Comparison of ENCODE assay signal across 16 cellular contexts in the genomic region with DNA sequence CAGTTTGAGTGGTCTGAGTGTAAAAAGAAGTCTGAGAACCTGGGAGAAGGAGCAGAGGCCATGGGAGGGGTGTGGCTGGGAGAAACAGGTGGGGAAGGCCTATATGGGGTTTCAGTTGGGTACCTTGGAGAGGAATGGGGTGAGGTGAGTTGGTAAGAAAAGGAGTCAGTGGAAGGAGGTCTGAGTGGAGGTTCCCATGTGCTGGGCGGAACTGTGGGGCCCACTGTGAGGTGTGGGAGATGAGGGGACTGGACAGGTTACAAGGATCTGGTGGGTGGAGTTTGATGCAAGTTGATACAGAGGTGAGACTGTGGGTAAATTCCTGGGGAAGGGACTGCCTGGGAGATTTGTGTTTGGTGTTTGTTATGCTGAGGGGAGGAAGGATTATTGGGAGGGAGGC. TPM values are rescaled to one million over a fixed set of nuclear protein-coding genes. Genes with fewer than 3 reads are reported as not detected.
DNase-seq lines count a peak whose midpoint lies in the region; ATAC-seq, FAIRE-seq and TF ChIP-seq lines count a peak whose summit lies in the region.
"Had no signal": no experiment of that assay in that cellular context is flagged by ENCODE, and none has a peak within 500 bp of the region (broad histone marks: within the 10 kb centered on the region; RNA-seq: fewer than 3 reads in every experiment).

No MANE protein-coding gene starts in this region.

- CTCF ChIA-PET in HepG2 (lab: Yijun Ruan, JAX; ENCODE audit: low intra/inter-chr PET ratio, low total read pairs), result no interaction called here
- CTCF ChIA-PET in activated CD4-positive, alpha-beta memory T cell treated with anti-CD3 and anti-CD28 coated beads, Interleukin-2, amount 10 ng/mL, durations not matched to agents 7 days and 5 days (lab: Charles Lee), result no interaction called here

- peak overlapping the region; percentile 85 for H3K4me2 ChIP-seq in HepG2 (ENCODE audit: low read depth, low read length)

- H3K27ac ChIP-seq in HepG2 (ENCODE audit: extremely low read length, insufficient read depth, low read length), result no peak overlapping the region
- H3K27ac ChIP-seq in right lobe of liver, result no peak overlapping the region
- no peak overlapping the region for H3K27ac ChIP-seq in iPS-20b (ENCODE audit: low read length)
- H3K27ac ChIP-seq in esophagus squamous epithelium, result peak overlapping the region in 1 of 4 donors; percentile 97
- H3K27ac ChIP-seq: parathyroid adenoma had no signal

- DNase-seq in HepG2 (ENCODE audit: low spot score) (no peak), right lobe of liver (no peak), HuH-7 (ENCODE audit: low spot score) (no peak), esophagus squamous epithelium (lab: John Stamatoyannopoulos, UW) (no peak), DMS53 (lab: John Stamatoyannopoulos, UW) (no peak)
- DNase-seq in activated CD4-positive, alpha-beta memory T cell treated with anti-CD3 and anti-CD28 coated beads, Interleukin-2, amount 10 ng/mL, durations not matched to agents 7 days and 5 days, result no peak
- DNase-seq: activated CD4-positive, alpha-beta T cell treated with anti-CD3 and anti-CD28 coated beads for 4 hours; islet precursor cell; NCI-H187 treated with DMSO at 0.1 percent for 48 hours had no signal

- peak overlapping the region; percentile 99 for H3K4me3 Mint-ChIP-seq in activated CD4-positive, alpha-beta memory T cell treated with anti-CD3 and anti-CD28 coated beads, Interleukin-2, amount 10 ng/mL, durations not matched to agents 7 days and 5 days

- TF ChIP-seq RAD21 in HepG2 (CRISPR knock-in tag; IDR thresholded peaks at IDR 0.05), result no peak

- H2AFZ ChIP-seq in HepG2 (ENCODE audit: low read length), result no peak overlapping the region
- H2AFZ ChIP-seq: parathyroid adenoma had no signal

- no peaks in the 10 kb centered on the region; a peak in 1 of 5 replicates for H3K27me3 ChIP-seq in HepG2 (ENCODE audit: control insufficient read depth in 1 of 2, insufficient read depth in 2 of 2, low read length in 2 of 2)
- H3K27me3 ChIP-seq in right lobe of liver, result no peaks in the 10 kb centered on the region
- no peaks in the 10 kb centered on the region for H3K27me3 ChIP-seq in iPS-20b (ENCODE audit: insufficient read depth, low read length)
- no peaks in the 10 kb centered on the region for H3K27me3 ChIP-seq in esophagus squamous epithelium
- H3K27me3 ChIP-seq: esophagus muscularis mucosa, tibial nerve had no signal

- intact Hi-C loops in HepG2 (cut with micrococcal nuclease; ENCODE audit: unreplicated experiment) (no loop called here), right lobe of liver (cut with DNase I) (no loop called here), esophagus squamous epithelium (cut with DNase I) (no loop called here)

- TF ChIP-seq CTCF in HepG2 (CRISPR knock-in tag; IDR thresholded peaks at IDR 0.05) (no peak), right lobe of liver (IDR thresholded peaks at IDR 0.05) (no peak), esophagus squamous epithelium (IDR thresholded peaks at IDR 0.05) (no peak)

- POLR2A ChIA-PET in HepG2 (lab: Yijun Ruan, JAX), result no interaction called here
- POLR2A ChIA-PET in activated CD4-positive, alpha-beta memory T cell treated with anti-CD3 and anti-CD28 coated beads, Interleukin-2, amount 10 ng/mL, durations not matched to agents 7 days and 5 days (lab: Charles Lee), result interaction anchor here (1.3 kb wide), 1 partner anchor 21 kb away, joined by 3 read pairs; no protein-coding TSS in a partner anchor

- WGBS in HepG2 (ENCODE audit: low lambda C conversion rate), result 100% methylated on average over 1 of the region's 1 CpG
- 91% methylated on average over 1 of the region's 1 CpG for WGBS in right lobe of liver (ENCODE audit: insufficient coverage, low coverage, low lambda C conversion rate, missing lambda C conversion rate)
- WGBS in esophagus squamous epithelium, 2 donors, result 81 to 91% methylated on average over 1 of the region's 1 CpG

- no peak for TF ChIP-seq EP300 in HepG2 (IDR thresholded peaks at IDR 0.05; ENCODE audit: low read depth in 2 of 2, low read length in 2 of 2)
- no peak for TF ChIP-seq EP300 in HepG2 (CRISPR knock-in tag; IDR thresholded peaks at IDR 0.05; ENCODE audit: borderline replicate concordance)

- no peak for FAIRE-seq in HepG2 (lab: Jason Lieb, UNC)
- FAIRE-seq: RCC 7860 had no signal

- peaks cover 24 to 26% of the 10 kb centered on the region in 2 experiments; a peak in 4 of 5 replicates for H3K36me3 ChIP-seq in HepG2 (replicated peaks in 1 of 2; ENCODE audit: control insufficient read depth in 1 of 2, insufficient read depth in 2 of 2, low read length in 2 of 2)
- H3K36me3 ChIP-seq in right lobe of liver, result peaks cover 0 to 28% (median 6%) of the 10 kb centered on the region in 4 donors
- H3K36me3 ChIP-seq in iPS-20b (ENCODE audit: insufficient read depth, low read depth, low read length), result peaks cover 45% of the 10 kb centered on the region
- H3K36me3 ChIP-seq in esophagus squamous epithelium, result peaks cover 25 to 49% (median 30%) of the 10 kb centered on the region in 3 donors

- peaks cover 26% of the 10 kb centered on the region for H4K20me1 ChIP-seq in HepG2 (ENCODE audit: insufficient read depth, low read length)

- H3K36me3 Mint-ChIP-seq in activated CD4-positive, alpha-beta memory T cell treated with anti-CD3 and anti-CD28 coated beads, Interleukin-2, amount 10 ng/mL, durations not matched to agents 7 days and 5 days (ENCODE audit: low read depth), result peaks cover 51% of the 10 kb centered on the region

- H3K4me3 ChIP-seq in HepG2 (replicated peaks in 1 of 3; ENCODE audit: insufficient read depth in 1 of 3, low read depth in 2 of 3, low read length in 3 of 3), result peak overlapping the region in 2 of 3 experiments; percentile 88 to 96; a peak in 3 of 6 replicates
- H3K4me3 ChIP-seq in right lobe of liver, result no peak overlapping the region
- H3K4me3 ChIP-seq in iPS-20b (ENCODE audit: low read length), result peak overlapping the region; percentile 100; the same call in 1 of the 2 replicates
- H3K4me3 ChIP-seq in esophagus squamous epithelium, result no peak overlapping the region

- ATAC-seq in HepG2, result no peak
- ATAC-seq in right lobe of liver, result no peak
- no peak for ATAC-seq in GM18858 (IDR thresholded peaks at IDR 0.05; ENCODE audit: unreplicated experiment)

- peaks cover 22% of the 10 kb centered on the region for H3K79me2 ChIP-seq in HepG2 (ENCODE audit: insufficient read depth, low read length)

- no peaks in the 10 kb centered on the region for H3K27me3 Mint-ChIP-seq in activated CD4-positive, alpha-beta memory T cell treated with anti-CD3 and anti-CD28 coated beads, Interleukin-2, amount 10 ng/mL, durations not matched to agents 7 days and 5 days

- H3K4me1 ChIP-seq in HepG2 (ENCODE audit: insufficient read depth, low read length) (peaks cover 43% of the 10 kb centered on the region), right lobe of liver (peaks cover 0 to 15% (median 0%) of the 10 kb centered on the region in 4 donors), iPS-20b (ENCODE audit: insufficient read depth, low read length) (peaks cover 9% of the 10 kb centered on the region; the same call in 1 of the 2 replicates), esophagus squamous epithelium (peaks cover 17 to 38% (median 21%) of the 10 kb centered on the region in 3 donors)

- peak overlapping the region; percentile 27 for H3K27ac Mint-ChIP-seq in activated CD4-positive, alpha-beta memory T cell treated with anti-CD3 and anti-CD28 coated beads, Interleukin-2, amount 10 ng/mL, durations not matched to agents 7 days and 5 days

- BruUV-seq in HepG2 (replicated peaks; lab: Mats Ljungman, UMichigan), result no TSS peak

- H3K9me3 Mint-ChIP-seq in activated CD4-positive, alpha-beta memory T cell treated with anti-CD3 and anti-CD28 coated beads, Interleukin-2, amount 10 ng/mL, durations not matched to agents 7 days and 5 days, result no peaks in the 10 kb centered on the region

- H3K4me1 Mint-ChIP-seq in activated CD4-positive, alpha-beta memory T cell treated with anti-CD3 and anti-CD28 coated beads, Interleukin-2, amount 10 ng/mL, durations not matched to agents 7 days and 5 days, result peaks cover 48% of the 10 kb centered on the region

- H3K9ac ChIP-seq in HepG2 (ENCODE audit: insufficient read depth, low read depth, low read length), result peak overlapping the region; percentile 93; the same call in 1 of the 2 replicates
- no peak overlapping the region; the same call in 1 of the 2 replicates for H3K9ac ChIP-seq in iPS-20b (ENCODE audit: low read depth, low read length)
- H3K9ac ChIP-seq: parathyroid adenoma had no signal

- in situ Hi-C loops in HepG2 (cut with HindIII; ENCODE audit: extremely low pct_ligation_motif_present, low pct_unique_long_range_greater_than_20kb), result no loop called here

- TF ChIP-seq POLR2A in HepG2 (IDR thresholded peaks at IDR 0.05; ENCODE audit: insufficient read depth in 1 of 2, low read depth in 2 of 2, low read length in 2 of 2) (no peak), right lobe of liver (IDR thresholded peaks at IDR 0.05) (no peak), esophagus squamous epithelium (IDR thresholded peaks at IDR 0.05) (no peak)

- H3K9me3 ChIP-seq in HepG2 (ENCODE audit: low read length) (no peaks in the 10 kb centered on the region), right lobe of liver (no peaks in the 10 kb centered on the region), iPS-20b (ENCODE audit: insufficient read depth, low read depth, low read length) (no peaks in the 10 kb centered on the region), esophagus squamous epithelium (no peaks in the 10 kb centered on the region)
- H3K9me3 ChIP-seq: esophagus muscularis mucosa, tibial nerve had no signal

RNA-seq across cellular contexts. Expression of a gene that starts 2.1 kb away (rescaled TPM):
- total RNA-seq in HepG2 (2016; rRNA removed; fragmentation: Illumina TruSeq; extraction: Trizol), result 7.9 and 8.2 TPM in 2 replicates
- total RNA-seq in HepG2 (2016; cell fraction: cytosol; rRNA removed; fragmentation: Illumina TruSeq; extraction: Trizol; ENCODE audit: low read depth), result 2.3 and 2.4 TPM in 2 replicates
- total RNA-seq in HepG2 (2016; cell fraction: insoluble cytoplasmic fraction; rRNA removed; fragmentation: Illumina TruSeq; extraction: Trizol), result 7.7 and 8.2 TPM in 2 replicates
- total RNA-seq in HepG2 (2016; cell fraction: membrane; rRNA removed; fragmentation: Illumina TruSeq; extraction: Trizol), result 5.2 and 5.9 TPM in 2 replicates
- total RNA-seq in HepG2 (2016; cell fraction: nucleus; rRNA removed; fragmentation: Illumina TruSeq; extraction: Trizol), result 4.3 and 4.9 TPM in 2 replicates
- polyA plus RNA-seq in HepG2 (2011; rRNA removed), result 7.7 and 9.5 TPM in 2 replicates
- 6.7 and 9.5 TPM in 2 replicates for polyA plus RNA-seq in HepG2 (2011; cell fraction: cytosol; rRNA removed)
- polyA plus RNA-seq in HepG2 (2011; cell fraction: nucleus; rRNA removed), result 9.5 and 11.0 TPM in 2 replicates
- polyA plus RNA-seq in HepG2 (2012), result 4.3 and 4.4 TPM in 2 replicates
- polyA plus RNA-seq in HepG2 (2016; cell fraction: cytosol; fragmentation: Illumina TruSeq; extraction: Trizol; ENCODE audit: low read depth), result 0.51 and 0.69 TPM in 2 replicates
- polyA plus RNA-seq in HepG2 (2016; cell fraction: insoluble cytoplasmic fraction; fragmentation: Illumina TruSeq; extraction: Trizol; ENCODE audit: low read depth), result 6.5 and 7.9 TPM in 2 replicates
- polyA plus RNA-seq in HepG2 (2016; cell fraction: membrane; fragmentation: Illumina TruSeq; extraction: Trizol; ENCODE audit: low read depth), result 1.4 TPM in 2 replicates
- polyA plus RNA-seq in HepG2 (2016; cell fraction: nucleus; fragmentation: Illumina TruSeq; extraction: Trizol; ENCODE audit: insufficient read depth, low read depth), result 6.0 and 6.3 TPM in 2 replicates
- polyA minus RNA-seq in HepG2 (2011; rRNA and poly(A)+ RNA removed; ENCODE audit: low replicate concordance), result 24.3 and 39.3 TPM in 2 replicates
- polyA minus RNA-seq in HepG2 (2011; cell fraction: cytosol; rRNA and poly(A)+ RNA removed), result 12.1 and 12.4 TPM in 2 replicates
- 5.8 and 6.5 TPM in 2 replicates for polyA minus RNA-seq in HepG2 (2011; cell fraction: nucleus; rRNA and poly(A)+ RNA removed)
- 1 to 10 TPM; 4.3 to 5.8 (median 4.7) TPM for total RNA-seq in right lobe of liver
- 10 to 100 TPM; 14.3 to 14.5 TPM for total RNA-seq in activated CD4-positive, alpha-beta memory T cell treated with anti-CD3 and anti-CD28 coated beads, Interleukin-2, amount 10 ng/mL, durations not matched to agents 7 days and 5 days
- 10 to 100 TPM; 13.2 to 24.3 (median 16.2) TPM for total RNA-seq in esophagus squamous epithelium

RNA-seq across cellular contexts. Expression of a gene that starts 8.1 kb away (rescaled TPM):
- total RNA-seq in HepG2 (2016; rRNA removed; fragmentation: Illumina TruSeq; extraction: Trizol), result not detected in 2 replicates
- not detected in 2 replicates for total RNA-seq in HepG2 (2016; cell fraction: cytosol; rRNA removed; fragmentation: Illumina TruSeq; extraction: Trizol; ENCODE audit: low read depth)
- total RNA-seq in HepG2 (2016; cell fraction: insoluble cytoplasmic fraction; rRNA removed; fragmentation: Illumina TruSeq; extraction: Trizol), result not detected in 2 replicates
- not detected in 2 replicates for total RNA-seq in HepG2 (2016; cell fraction: membrane; rRNA removed; fragmentation: Illumina TruSeq; extraction: Trizol)
- total RNA-seq in HepG2 (2016; cell fraction: nucleus; rRNA removed; fragmentation: Illumina TruSeq; extraction: Trizol), result not detected in 2 replicates
- polyA plus RNA-seq in HepG2 (2011; rRNA removed), result 0.05 TPM in 1 of 2 replicates, not detected in the other
- polyA plus RNA-seq in HepG2 (2011; cell fraction: cytosol; rRNA removed), result 0.03 TPM in 1 of 2 replicates, not detected in the other
- polyA plus RNA-seq in HepG2 (2011; cell fraction: nucleus; rRNA removed), result 0.10 and 0.14 TPM in 2 replicates
- not detected in 2 replicates for polyA plus RNA-seq in HepG2 (2012)
- polyA plus RNA-seq in HepG2 (2016; cell fraction: cytosol; fragmentation: Illumina TruSeq; extraction: Trizol; ENCODE audit: low read depth), result not detected in 2 replicates
- not detected in 2 replicates for polyA plus RNA-seq in HepG2 (2016; cell fraction: insoluble cytoplasmic fraction; fragmentation: Illumina TruSeq; extraction: Trizol; ENCODE audit: low read depth)
- polyA plus RNA-seq in HepG2 (2016; cell fraction: membrane; fragmentation: Illumina TruSeq; extraction: Trizol; ENCODE audit: low read depth), result not detected in 2 replicates
- polyA plus RNA-seq in HepG2 (2016; cell fraction: nucleus; fragmentation: Illumina TruSeq; extraction: Trizol; ENCODE audit: insufficient read depth, low read depth), result not detected in 2 replicates
- polyA minus RNA-seq in HepG2 (2011; rRNA and poly(A)+ RNA removed; ENCODE audit: low replicate concordance), result 0.08 and 0.12 TPM in 2 replicates
- not detected in 2 replicates for polyA minus RNA-seq in HepG2 (2011; cell fraction: cytosol; rRNA and poly(A)+ RNA removed)
- polyA minus RNA-seq in HepG2 (2011; cell fraction: nucleus; rRNA and poly(A)+ RNA removed), result not detected in 2 replicates
- total RNA-seq in right lobe of liver, result under 1 TPM in 4 of 6 experiments, not detected in 2; 0.15 to 0.42 (median 0.17) TPM
- under 1 TPM; 0.38 to 0.68 TPM for total RNA-seq in activated CD4-positive, alpha-beta memory T cell treated with anti-CD3 and anti-CD28 coated beads, Interleukin-2, amount 10 ng/mL, durations not matched to agents 7 days and 5 days
- total RNA-seq in esophagus squamous epithelium, result 1 to 10 TPM in 1 of 4 donors, under 1 TPM in 3; 0.08 to 1.1 (median 0.37) TPM
- total RNA-seq: HT-29 had no signal

RNA-seq across cellular contexts. Expression of a gene that starts 54.2 kb away (rescaled TPM):
- total RNA-seq in HepG2 (2016; rRNA removed; fragmentation: Illumina TruSeq; extraction: Trizol), result 0.03 and 0.09 TPM in 2 replicates
- total RNA-seq in HepG2 (2016; cell fraction: cytosol; rRNA removed; fragmentation: Illumina TruSeq; extraction: Trizol; ENCODE audit: low read depth), result not detected in 2 replicates
- total RNA-seq in HepG2 (2016; cell fraction: insoluble cytoplasmic fraction; rRNA removed; fragmentation: Illumina TruSeq; extraction: Trizol), result 0.10 and 0.28 TPM in 2 replicates
- 0.06 TPM in 1 of 2 replicates, not detected in the other for total RNA-seq in HepG2 (2016; cell fraction: membrane; rRNA removed; fragmentation: Illumina TruSeq; extraction: Trizol)
- total RNA-seq in HepG2 (2016; cell fraction: nucleus; rRNA removed; fragmentation: Illumina TruSeq; extraction: Trizol), result 0.22 TPM in 1 of 2 replicates, not detected in the other
- 0.17 and 0.25 TPM in 2 replicates for polyA plus RNA-seq in HepG2 (2011; rRNA removed)
- polyA plus RNA-seq in HepG2 (2011; cell fraction: cytosol; rRNA removed), result 0.09 and 0.19 TPM in 2 replicates
- polyA plus RNA-seq in HepG2 (2011; cell fraction: nucleus; rRNA removed), result 1.3 TPM in 2 replicates
- 0.19 and 0.59 TPM in 2 replicates for polyA plus RNA-seq in HepG2 (2012)
- not detected in 2 replicates for polyA plus RNA-seq in HepG2 (2016; cell fraction: cytosol; fragmentation: Illumina TruSeq; extraction: Trizol; ENCODE audit: low read depth)
- polyA plus RNA-seq in HepG2 (2016; cell fraction: insoluble cytoplasmic fraction; fragmentation: Illumina TruSeq; extraction: Trizol; ENCODE audit: low read depth), result 0.19 and 0.27 TPM in 2 replicates
- polyA plus RNA-seq in HepG2 (2016; cell fraction: membrane; fragmentation: Illumina TruSeq; extraction: Trizol; ENCODE audit: low read depth), result not detected in 2 replicates
- 0.47 and 1.5 TPM in 2 replicates for polyA plus RNA-seq in HepG2 (2016; cell fraction: nucleus; fragmentation: Illumina TruSeq; extraction: Trizol; ENCODE audit: insufficient read depth, low read depth)
- polyA minus RNA-seq in HepG2 (2011; rRNA and poly(A)+ RNA removed; ENCODE audit: low replicate concordance), result 0.14 and 0.24 TPM in 2 replicates
- polyA minus RNA-seq in HepG2 (2011; cell fraction: cytosol; rRNA and poly(A)+ RNA removed), result not detected in 2 replicates
- 0.64 and 0.87 TPM in 2 replicates for polyA minus RNA-seq in HepG2 (2011; cell fraction: nucleus; rRNA and poly(A)+ RNA removed)
- 1 to 10 TPM in 3 of 6 experiments, under 1 TPM in 3; 0.18 to 3.0 (median 1.00) TPM for total RNA-seq in right lobe of liver
- 10 to 100 TPM; 31.3 to 35.8 TPM for total RNA-seq in activated CD4-positive, alpha-beta memory T cell treated with anti-CD3 and anti-CD28 coated beads, Interleukin-2, amount 10 ng/mL, durations not matched to agents 7 days and 5 days
- total RNA-seq in esophagus squamous epithelium, result under 1 TPM in 3 of 4 donors, not detected in 1; 0.18 to 0.67 (median 0.57) TPM

Comparison
In these comparisons a context has a peak if more than half of its experiments do, and no peak if none do; other contexts are left out.
1. H3K4me3 ChIP-seq: peak in HepG2 (2 of 3) and iPS-20b (single experiment); none in right lobe of liver (0 of 3) and esophagus squamous epithelium (0 of 4).
2. RNA of a gene that starts 54.2 kb away (total RNA-seq): 31.3 to 35.8 TPM in activated CD4-positive, alpha-beta memory T cell treated with anti-CD3 and anti-CD28 coated beads, Interleukin-2, amount 10 ng/mL, durations not matched to agents 7 days and 5 days; 0.18 to 3.0 TPM in right lobe of liver, 0.18 to 0.67 TPM in esophagus squamous epithelium and 0.03 to 0.28 TPM in HepG2; every median in the first group is over 4 times any median in the second.